12 cellular contexts compared by ENCODE assay signal in genomic region chr11:71432761-71433647, GRCh38. TPM values are rescaled to one million over a fixed set of nuclear protein-coding genes. Genes with fewer than 3 reads are reported as not detected.
A peak's percentile ranks its signal among the peaks of the same experiment; 100 is the strongest.
DNase-seq lines count a peak whose midpoint lies in the region; ATAC-seq and TF ChIP-seq lines count a peak whose summit lies in the region.
"Had no signal": no experiment of that assay in that cellular context is flagged by ENCODE, and none has a peak within 500 bp of the region (broad histone marks: within the 10 kb centered on the region; RNA-seq: fewer than 3 reads in every experiment).

No MANE protein-coding gene starts in this region.

- H3K4me3 Mint-ChIP-seq in activated naive CD8-positive, alpha-beta T cell treated with anti-CD3 and anti-CD28 coated beads, Interleukin-2, amount 50 U/mL, for 24 hours: no peak overlapping the region
- no peak overlapping the region for H3K4me3 Mint-ChIP-seq in activated naive CD8-positive, alpha-beta T cell treated with anti-CD3 and anti-CD28 coated beads for 36 hours
- no peak overlapping the region for H3K4me3 Mint-ChIP-seq in type B pancreatic cell

- peaks cover 4% of the 10 kb centered on the region for H3K27me3 Mint-ChIP-seq in activated naive CD8-positive, alpha-beta T cell treated with anti-CD3 and anti-CD28 coated beads, Interleukin-2, amount 50 U/mL, for 24 hours
- no peaks in the 10 kb centered on the region for H3K27me3 Mint-ChIP-seq in activated naive CD8-positive, alpha-beta T cell treated with anti-CD3 and anti-CD28 coated beads for 36 hours
- H3K27me3 Mint-ChIP-seq in type B pancreatic cell: no peaks in the 10 kb centered on the region

- no peak overlapping the region for H3K4me3 ChIP-seq in mucosa of stomach (ENCODE audit: low read length)
- H3K4me3 ChIP-seq: esophagus muscularis mucosa had no signal

- no peaks in the 10 kb centered on the region for H3K27me3 ChIP-seq in mucosa of stomach (ENCODE audit: control insufficient read depth, insufficient read depth, low read length)
- H3K27me3 ChIP-seq: esophagus muscularis mucosa had no signal

- H3K27ac Mint-ChIP-seq in activated naive CD8-positive, alpha-beta T cell treated with anti-CD3 and anti-CD28 coated beads, Interleukin-2, amount 50 U/mL, for 24 hours: peak overlapping the region; percentile 54
- no peak overlapping the region for H3K27ac Mint-ChIP-seq in activated naive CD8-positive, alpha-beta T cell treated with anti-CD3 and anti-CD28 coated beads for 36 hours
- H3K27ac Mint-ChIP-seq in type B pancreatic cell: peak overlapping the region; percentile 55

- H3K9ac ChIP-seq in mucosa of stomach (ENCODE audit: low read length): peak overlapping the region; percentile 4

- DNase-seq in activated naive CD8-positive, alpha-beta T cell treated with anti-CD3 and anti-CD28 coated beads, Interleukin-2, amount 50 U/mL, for 24 hours: no peak
- no peak for DNase-seq in activated naive CD8-positive, alpha-beta T cell treated with anti-CD3 and anti-CD28 coated beads for 36 hours
- peak; percentile 80 for DNase-seq in globus pallidus (ENCODE audit: low spot score)
- DNase-seq in type B pancreatic cell (ENCODE audit: extremely low spot score, unreplicated experiment): no peak
- no peak for DNase-seq in activated CD4-positive, CD25-positive, alpha-beta regulatory T cell treated with anti-CD3 and anti-CD28 coated beads, Interleukin-2, amount 50 U/mL, for 72 hours
- DNase-seq in stimulated activated CD4-positive, alpha-beta T cell treated with anti-CD3 and anti-CD28 coated beads, Interleukin-1b, Interleukin-23, amount 100 ng/mL, for 48 hours: no peak
- DNase-seq: activated CD8-positive, alpha-beta memory T cell treated with anti-CD3 and anti-CD28 coated beads, Interleukin-2, amount 50 U/mL, for 4 hours; Karpas-422; stimulated activated CD4-positive, alpha-beta T cell treated with anti-CD3 and anti-CD28 coated beads, Interleukin-4, amount 100 ng/mL, for 4 hours had no signal

- no peaks in the 10 kb centered on the region for H3K9me3 ChIP-seq in mucosa of stomach (ENCODE audit: control insufficient read depth, low read length)

- ATAC-seq in activated naive CD8-positive, alpha-beta T cell treated with anti-CD3 and anti-CD28 coated beads, Interleukin-2, amount 50 U/mL, for 24 hours: no peak
- no peak for ATAC-seq in GM18520 (IDR thresholded peaks at IDR 0.05; ENCODE audit: unreplicated experiment)

- no peak for TF ChIP-seq CTCF in type B pancreatic cell (conservative IDR thresholded peaks at IDR 0.05)

- H3K4me1 Mint-ChIP-seq in activated naive CD8-positive, alpha-beta T cell treated with anti-CD3 and anti-CD28 coated beads, Interleukin-2, amount 50 U/mL, for 24 hours: peaks cover 4% of the 10 kb centered on the region
- H3K4me1 Mint-ChIP-seq in activated naive CD8-positive, alpha-beta T cell treated with anti-CD3 and anti-CD28 coated beads for 36 hours: no peaks in the 10 kb centered on the region
- peaks cover 15% of the 10 kb centered on the region for H3K4me1 Mint-ChIP-seq in type B pancreatic cell (ENCODE audit: unreplicated experiment)

- no peaks in the 10 kb centered on the region for H3K36me3 ChIP-seq in mucosa of stomach (ENCODE audit: control insufficient read depth, insufficient read depth, low read length)

- H3K36me3 Mint-ChIP-seq in activated naive CD8-positive, alpha-beta T cell treated with anti-CD3 and anti-CD28 coated beads, Interleukin-2, amount 50 U/mL, for 24 hours (ENCODE audit: low read depth): peaks cover 11% of the 10 kb centered on the region
- peaks cover 7% of the 10 kb centered on the region for H3K36me3 Mint-ChIP-seq in activated naive CD8-positive, alpha-beta T cell treated with anti-CD3 and anti-CD28 coated beads for 36 hours
- H3K36me3 Mint-ChIP-seq in type B pancreatic cell: peaks cover 3% of the 10 kb centered on the region

- peaks cover 34% of the 10 kb centered on the region for H3K4me1 ChIP-seq in mucosa of stomach (ENCODE audit: control insufficient read depth, insufficient read depth, low read length)

- no peaks in the 10 kb centered on the region for H3K9me3 Mint-ChIP-seq in activated naive CD8-positive, alpha-beta T cell treated with anti-CD3 and anti-CD28 coated beads, Interleukin-2, amount 50 U/mL, for 24 hours
- no peaks in the 10 kb centered on the region for H3K9me3 Mint-ChIP-seq in activated naive CD8-positive, alpha-beta T cell treated with anti-CD3 and anti-CD28 coated beads for 36 hours
- H3K9me3 Mint-ChIP-seq in type B pancreatic cell: no peaks in the 10 kb centered on the region

RNA-seq across cellular contexts. Expression of gene DHCR7, which starts 15.2 kb away (rescaled TPM):
- total RNA-seq in activated naive CD8-positive, alpha-beta T cell treated with anti-CD3 and anti-CD28 coated beads for 36 hours: 10 to 100 TPM; 77.2 to 87.3 TPM
- total RNA-seq in type B pancreatic cell (ENCODE audit: low replicate concordance): 97.0 and 99.1 TPM in 2 replicates

RNA-seq across cellular contexts. Expression of gene NADSYN1, which starts 20.0 kb away (rescaled TPM):
- total RNA-seq in activated naive CD8-positive, alpha-beta T cell treated with anti-CD3 and anti-CD28 coated beads for 36 hours: 10 to 100 TPM; 59.9 to 66.8 TPM
- 66.6 and 96.7 TPM in 2 replicates for total RNA-seq in type B pancreatic cell (ENCODE audit: low replicate concordance)
